Comparison of ENCODE assay signal across 1 cellular context in the genomic region with DNA sequence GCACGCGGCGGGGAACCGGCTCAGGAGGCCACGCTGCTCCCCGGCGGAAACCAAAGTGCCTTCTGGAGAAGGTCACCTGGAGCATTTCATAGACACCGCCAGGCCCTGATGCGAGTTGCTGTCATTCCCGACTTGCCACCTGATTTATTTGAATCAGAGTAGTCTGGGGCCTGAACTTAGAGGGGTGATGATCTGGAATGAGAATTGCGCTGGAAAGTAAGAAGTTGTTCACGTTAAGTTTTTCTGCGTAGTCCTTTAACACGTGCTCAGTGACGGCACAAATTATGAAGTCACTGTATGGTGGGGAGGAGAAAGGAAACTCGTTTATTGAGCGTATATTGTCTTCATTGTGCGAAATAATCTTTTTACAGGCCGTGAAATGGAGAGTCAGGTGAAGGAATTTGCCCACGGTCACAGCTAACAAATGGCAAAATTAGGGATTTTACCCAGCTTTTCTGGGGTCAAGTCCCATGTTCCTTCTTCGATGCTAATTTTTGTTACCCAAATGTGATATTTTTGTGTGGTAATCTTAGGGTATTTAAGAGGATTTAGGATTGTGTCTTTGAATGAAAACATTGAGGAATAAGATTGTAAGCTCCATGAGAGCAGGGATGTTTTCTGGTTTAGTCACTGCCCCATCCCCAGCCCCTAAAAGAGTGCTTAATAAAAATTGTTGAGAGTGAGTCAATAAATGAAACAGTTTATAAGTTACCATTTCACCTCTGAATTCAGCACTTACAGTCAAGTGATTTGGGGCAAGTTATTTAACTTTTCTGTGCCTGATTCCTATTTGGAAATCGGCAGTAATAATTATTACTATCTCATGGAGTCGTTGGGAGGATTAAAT.
TF ChIP-seq lines count a peak whose summit lies in the region.

No MANE protein-coding gene starts in this region.

TF ChIP-seq in K562, 482 proteins besides CTCF, POLR2A, EP300 and RAD21 (continued from another document and continues in another):
- TF ChIP-seq ZBTB34 (CRISPR knock-in tag; IDR thresholded peaks at IDR 0.05) (no peak), MLLT1 (IDR thresholded peaks at IDR 0.05) (no peak), HNRNPUL1 (IDR thresholded peaks at IDR 0.05; ENCODE audit: low read length) (no peak), USF1 (CRISPR knock-in tag; IDR thresholded peaks at IDR 0.05) (peak; percentile 41; the same call in 1 of the 2 replicates), CREBBP (IDR thresholded peaks at IDR 0.05; ENCODE audit: low read depth, low read length) (no peak), TGIF2 (CRISPR knock-in tag; IDR thresholded peaks at IDR 0.05) (no peak), BHLHE40 (IDR thresholded peaks at IDR 0.05; ENCODE audit: low read length) (peak; percentile 49), LARP7 (IDR thresholded peaks at IDR 0.05) (no peak), ZKSCAN3 (CRISPR knock-in tag; IDR thresholded peaks at IDR 0.05) (no peak), RNF2 (IDR thresholded peaks at IDR 0.05) (no peak), PTTG1 (tag; IDR thresholded peaks at IDR 0.05; ENCODE audit: low read depth) (no peak), ERF (CRISPR knock-in tag; IDR thresholded peaks at IDR 0.05) (no peak), ZNF253 (CRISPR knock-in tag; conservative IDR thresholded peaks at IDR 0.05) (no peak), TEAD2 (tag; IDR thresholded peaks at IDR 0.05) (no peak), ZNF780A (CRISPR knock-in tag; IDR thresholded peaks at IDR 0.05) (no peak), PRMT5 (CRISPR knock-in tag; IDR thresholded peaks at IDR 0.05) (no peak; the same call in 1 of the 2 replicates), ZNF696 (CRISPR knock-in tag; conservative IDR thresholded peaks at IDR 0.05) (no peak), JUND (IDR thresholded peaks at IDR 0.05; ENCODE audit: borderline replicate concordance, low read depth, low read length) (no peak), JUND (tag; IDR thresholded peaks at IDR 0.05; ENCODE audit: borderline replicate concordance, low read depth, low read length) (peak; percentile 56; the same call in 1 of the 3 replicates), E2F6 (IDR thresholded peaks at IDR 0.05; ENCODE audit: borderline replicate concordance in 1 of 2, extremely low read depth in 1 of 2, insufficient read depth in 1 of 2, insufficient read length in 1 of 2, low read depth in 1 of 2, low read length in 1 of 2, poor library complexity in 1 of 2, severe bottlenecking in 1 of 2) (peak; percentile 60 to 79), ZFP30 (CRISPR knock-in tag; IDR thresholded peaks at IDR 0.05; ENCODE audit: borderline replicate concordance) (no peak), TBP (optimal IDR thresholded peaks at IDR 0.05; ENCODE audit: low read depth, low read length) (peak; percentile 23), AFF4 (CRISPR knock-in tag; IDR thresholded peaks at IDR 0.05) (peak; percentile 27), POLR3G (IDR thresholded peaks at IDR 0.05; ENCODE audit: extremely low read depth, insufficient read length, insufficient replicate concordance) (no peak), SMAD4 (CRISPR knock-in tag; conservative IDR thresholded peaks at IDR 0.05) (no peak), ZFX (CRISPR knock-in tag; IDR thresholded peaks at IDR 0.05) (no peak), ZKSCAN8 (CRISPR knock-in tag; IDR thresholded peaks at IDR 0.05) (no peak), HINFP (tag; conservative IDR thresholded peaks at IDR 0.05; ENCODE audit: low read depth) (no peak), POLR2AphosphoS5 (IDR thresholded peaks at IDR 0.05; ENCODE audit: control insufficient read depth, insufficient read depth, low read depth, low read length) (0 out of 2 replicates have a peak, but pooled peaks have one; percentile 15), TOE1 (IDR thresholded peaks at IDR 0.05; ENCODE audit: borderline replicate concordance) (no peak), TOE1 (CRISPR knock-in tag; IDR thresholded peaks at IDR 0.05; ENCODE audit: borderline replicate concordance, low read depth) (peak; percentile 39; the same call in 1 of the 2 replicates), SETDB1 (IDR thresholded peaks at IDR 0.05; ENCODE audit: low read length) (no peak)
- TF ChIP-seq, protein P1, sequence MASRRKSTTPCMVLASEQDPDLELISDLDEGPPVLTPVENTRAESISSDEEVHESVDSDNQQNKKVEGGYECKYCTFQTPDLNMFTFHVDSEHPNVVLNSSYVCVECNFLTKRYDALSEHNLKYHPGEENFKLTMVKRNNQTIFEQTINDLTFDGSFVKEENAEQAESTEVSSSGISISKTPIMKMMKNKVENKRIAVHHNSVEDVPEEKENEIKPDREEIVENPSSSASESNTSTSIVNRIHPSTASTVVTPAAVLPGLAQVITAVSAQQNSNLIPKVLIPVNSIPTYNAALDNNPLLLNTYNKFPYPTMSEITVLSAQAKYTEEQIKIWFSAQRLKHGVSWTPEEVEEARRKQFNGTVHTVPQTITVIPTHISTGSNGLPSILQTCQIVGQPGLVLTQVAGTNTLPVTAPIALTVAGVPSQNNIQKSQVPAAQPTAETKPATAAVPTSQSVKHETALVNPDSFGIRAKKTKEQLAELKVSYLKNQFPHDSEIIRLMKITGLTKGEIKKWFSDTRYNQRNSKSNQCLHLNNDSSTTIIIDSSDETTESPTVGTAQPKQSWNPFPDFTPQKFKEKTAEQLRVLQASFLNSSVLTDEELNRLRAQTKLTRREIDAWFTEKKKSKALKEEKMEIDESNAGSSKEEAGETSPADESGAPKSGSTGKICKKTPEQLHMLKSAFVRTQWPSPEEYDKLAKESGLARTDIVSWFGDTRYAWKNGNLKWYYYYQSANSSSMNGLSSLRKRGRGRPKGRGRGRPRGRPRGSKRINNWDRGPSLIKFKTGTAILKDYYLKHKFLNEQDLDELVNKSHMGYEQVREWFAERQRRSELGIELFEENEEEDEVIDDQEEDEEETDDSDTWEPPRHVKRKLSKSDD (conservative IDR thresholded peaks at IDR 0.05; ENCODE audit: low read length), result no peak
- TF ChIP-seq, protein P2, sequence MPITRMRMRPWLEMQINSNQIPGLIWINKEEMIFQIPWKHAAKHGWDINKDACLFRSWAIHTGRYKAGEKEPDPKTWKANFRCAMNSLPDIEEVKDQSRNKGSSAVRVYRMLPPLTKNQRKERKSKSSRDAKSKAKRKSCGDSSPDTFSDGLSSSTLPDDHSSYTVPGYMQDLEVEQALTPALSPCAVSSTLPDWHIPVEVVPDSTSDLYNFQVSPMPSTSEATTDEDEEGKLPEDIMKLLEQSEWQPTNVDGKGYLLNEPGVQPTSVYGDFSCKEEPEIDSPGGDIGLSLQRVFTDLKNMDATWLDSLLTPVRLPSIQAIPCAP (CRISPR knock-in tag; IDR thresholded peaks at IDR 0.05; ENCODE audit: borderline replicate concordance), result peak; percentile 74; the same call in 1 of the 2 replicates
- TF ChIP-seq, protein P3, sequence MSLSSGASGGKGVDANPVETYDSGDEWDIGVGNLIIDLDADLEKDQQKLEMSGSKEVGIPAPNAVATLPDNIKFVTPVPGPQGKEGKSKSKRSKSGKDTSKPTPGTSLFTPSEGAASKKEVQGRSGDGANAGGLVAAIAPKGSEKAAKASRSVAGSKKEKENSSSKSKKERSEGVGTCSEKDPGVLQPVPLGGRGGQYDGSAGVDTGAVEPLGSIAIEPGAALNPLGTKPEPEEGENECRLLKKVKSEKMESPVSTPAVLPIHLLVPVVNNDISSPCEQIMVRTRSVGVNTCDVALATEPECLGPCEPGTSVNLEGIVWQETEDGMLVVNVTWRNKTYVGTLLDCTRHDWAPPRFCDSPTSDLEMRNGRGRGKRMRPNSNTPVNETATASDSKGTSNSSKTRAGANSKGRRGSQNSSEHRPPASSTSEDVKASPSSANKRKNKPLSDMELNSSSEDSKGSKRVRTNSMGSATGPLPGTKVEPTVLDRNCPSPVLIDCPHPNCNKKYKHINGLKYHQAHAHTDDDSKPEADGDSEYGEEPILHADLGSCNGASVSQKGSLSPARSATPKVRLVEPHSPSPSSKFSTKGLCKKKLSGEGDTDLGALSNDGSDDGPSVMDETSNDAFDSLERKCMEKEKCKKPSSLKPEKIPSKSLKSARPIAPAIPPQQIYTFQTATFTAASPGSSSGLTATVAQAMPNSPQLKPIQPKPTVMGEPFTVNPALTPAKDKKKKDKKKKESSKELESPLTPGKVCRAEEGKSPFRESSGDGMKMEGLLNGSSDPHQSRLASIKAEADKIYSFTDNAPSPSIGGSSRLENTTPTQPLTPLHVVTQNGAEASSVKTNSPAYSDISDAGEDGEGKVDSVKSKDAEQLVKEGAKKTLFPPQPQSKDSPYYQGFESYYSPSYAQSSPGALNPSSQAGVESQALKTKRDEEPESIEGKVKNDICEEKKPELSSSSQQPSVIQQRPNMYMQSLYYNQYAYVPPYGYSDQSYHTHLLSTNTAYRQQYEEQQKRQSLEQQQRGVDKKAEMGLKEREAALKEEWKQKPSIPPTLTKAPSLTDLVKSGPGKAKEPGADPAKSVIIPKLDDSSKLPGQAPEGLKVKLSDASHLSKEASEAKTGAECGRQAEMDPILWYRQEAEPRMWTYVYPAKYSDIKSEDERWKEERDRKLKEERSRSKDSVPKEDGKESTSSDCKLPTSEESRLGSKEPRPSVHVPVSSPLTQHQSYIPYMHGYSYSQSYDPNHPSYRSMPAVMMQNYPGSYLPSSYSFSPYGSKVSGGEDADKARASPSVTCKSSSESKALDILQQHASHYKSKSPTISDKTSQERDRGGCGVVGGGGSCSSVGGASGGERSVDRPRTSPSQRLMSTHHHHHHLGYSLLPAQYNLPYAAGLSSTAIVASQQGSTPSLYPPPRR (CRISPR knock-in tag; IDR thresholded peaks at IDR 0.05; ENCODE audit: borderline replicate concordance), result no peak
